Comparison of ENCODE assay signal across 23 cellular contexts in the genomic region with DNA sequence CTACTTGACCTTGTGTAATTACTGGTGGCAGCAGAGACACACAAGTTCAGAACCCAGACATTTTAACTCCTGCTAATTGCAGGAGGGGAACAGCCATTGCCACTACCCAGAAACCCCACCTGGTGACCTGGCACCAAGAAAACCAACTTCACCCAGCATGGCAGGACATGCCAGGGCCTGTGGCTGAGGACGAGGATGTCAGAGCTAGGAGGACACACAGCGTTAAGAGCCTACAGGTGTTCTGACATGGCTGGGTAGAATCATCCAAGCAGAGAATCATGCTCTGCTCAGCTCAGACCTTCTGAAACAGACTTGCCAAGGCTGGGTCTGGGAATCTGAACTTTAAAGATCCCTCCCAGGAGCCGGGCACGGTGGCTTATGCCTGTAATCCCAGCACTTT. TPM values are rescaled to one million over a fixed set of nuclear protein-coding genes. Genes with fewer than 3 reads are reported as not detected.
A peak's percentile ranks its signal among the peaks of the same experiment; 100 is the strongest.
DNase-seq lines count a peak whose midpoint lies in the region; ATAC-seq and TF ChIP-seq lines count a peak whose summit lies in the region.
"Had no signal": no experiment of that assay in that cellular context is flagged by ENCODE, and none has a peak within 500 bp of the region (broad histone marks: within the 10 kb centered on the region; RNA-seq: fewer than 3 reads in every experiment).

No MANE protein-coding gene starts in this region.

- no peak overlapping the region for H2BK20ac ChIP-seq in H9 (ENCODE audit: low read depth, low read length, poor library complexity, severe bottlenecking)

- no peak overlapping the region for H4K5ac ChIP-seq in H9 (ENCODE audit: insufficient read length, low read depth, low read length)

- H3K27me3 ChIP-seq in BLaER1, result no peaks in the 10 kb centered on the region
- H3K27me3 ChIP-seq in Karpas-422 (ENCODE audit: low read length), result no peaks in the 10 kb centered on the region
- no peaks in the 10 kb centered on the region for H3K27me3 ChIP-seq in H9 (ENCODE audit: insufficient read depth, low read length)
- H3K27me3 ChIP-seq: hepatocyte, uterus had no signal

- H4K8ac ChIP-seq in H9 (replicated peaks; ENCODE audit: insufficient read length, low read depth, low read length), result no peak overlapping the region

- no peak overlapping the region for H3K27ac Mint-ChIP-seq in naive B cell
- no peak overlapping the region for H3K27ac Mint-ChIP-seq in H9
- H3K27ac Mint-ChIP-seq: activated CD4-positive, alpha-beta T cell treated with anti-CD3 and anti-CD28 coated beads, Interleukin-2, amount 10 ng/mL, durations not matched to agents 7 days and 5 days had no signal

- peaks cover 44% of the 10 kb centered on the region for H3K4me1 ChIP-seq in BLaER1
- peaks cover 48% of the 10 kb centered on the region for H3K4me1 ChIP-seq in Karpas-422 (ENCODE audit: low read length)
- H3K4me1 ChIP-seq in H9 (ENCODE audit: insufficient read depth, low read length), result peaks cover 4% of the 10 kb centered on the region; the same call in 1 of the 2 replicates
- H3K4me1 ChIP-seq: uterus had no signal

- no peaks in the 10 kb centered on the region for H3K79me1 ChIP-seq in H9 (ENCODE audit: insufficient read depth, low read depth, low read length, poor library complexity, severe bottlenecking)

- H3K9me3 ChIP-seq in BLaER1 (no peaks in the 10 kb centered on the region), Karpas-422 (ENCODE audit: low read length) (no peaks in the 10 kb centered on the region), H9 (ENCODE audit: control insufficient read depth, low read depth, low read length) (no peaks in the 10 kb centered on the region)
- H3K9me3 ChIP-seq: uterus had no signal

- H3K79me2 ChIP-seq in Karpas-422 (ENCODE audit: low read length), result no peaks in the 10 kb centered on the region
- H3K79me2 ChIP-seq in H9 (ENCODE audit: insufficient read depth, low read length), result no peaks in the 10 kb centered on the region

- no peak overlapping the region for H3K4me3 Mint-ChIP-seq in naive B cell
- H3K4me3 Mint-ChIP-seq in H9, result no peak overlapping the region
- H3K4me3 Mint-ChIP-seq: activated CD4-positive, alpha-beta T cell treated with anti-CD3 and anti-CD28 coated beads, Interleukin-2, amount 10 ng/mL, durations not matched to agents 7 days and 5 days; neural crest cell had no signal

- no peak overlapping the region for H3K4me3 ChIP-seq in BLaER1
- H3K4me3 ChIP-seq in Karpas-422 (ENCODE audit: low read length), result peak overlapping the region; percentile 13; the same call in 1 of the 2 replicates
- H3K4me3 ChIP-seq: hepatocyte, uterus had no signal

- H3K23me2 ChIP-seq in H9 (ENCODE audit: insufficient read length, low read depth, low read length, poor library complexity, severe bottlenecking), result no peaks in the 10 kb centered on the region

- H3K4me2 ChIP-seq in BLaER1 (peak overlapping the region; percentile 75), Karpas-422 (ENCODE audit: low read depth, low read length, poor library complexity, severe bottlenecking) (peak overlapping the region; percentile 62), H9 (ENCODE audit: insufficient read depth, insufficient read length, low read length) (no peak overlapping the region)
- H3K4me2 ChIP-seq: hepatocyte had no signal

- H3K27me3 Mint-ChIP-seq in naive B cell (peaks cover 21 to 38% (median 37%) of the 10 kb centered on the region in 3 donors), H9 (ENCODE audit: low read depth) (no peaks in the 10 kb centered on the region)

- CTCF ChIA-PET in RWPE1 (lab: Yijun Ruan, JAX), result no interaction called here

- H3K14ac ChIP-seq in H9 (ENCODE audit: insufficient read depth, low read length), result no peak overlapping the region

- TF ChIP-seq CTCF in RWPE1 (conservative IDR thresholded peaks at IDR 0.05; ENCODE audit: low read depth) (no peak), H9 (conservative IDR thresholded peaks at IDR 0.05) (no peak)

- H3K18ac ChIP-seq in H9 (ENCODE audit: insufficient read length, low read depth, low read length), result no peak overlapping the region

- H3K36me3 Mint-ChIP-seq in naive B cell (no peaks in the 10 kb centered on the region), H9 (ENCODE audit: insufficient read depth in 1 of 3, low read depth in 3 of 3) (no peaks in the 10 kb centered on the region)

- no peak overlapping the region for H2BK120ac ChIP-seq in H9 (ENCODE audit: low read depth, low read length, poor library complexity, severe bottlenecking)

- H4K20me1 ChIP-seq in BLaER1, result no peaks in the 10 kb centered on the region
- no peaks in the 10 kb centered on the region for H4K20me1 ChIP-seq in Karpas-422 (ENCODE audit: insufficient read depth, low read depth, low read length)
- no peaks in the 10 kb centered on the region for H4K20me1 ChIP-seq in H9 (ENCODE audit: control insufficient read depth, insufficient read depth, insufficient read length)

- H3K9ac ChIP-seq in BLaER1 (peak overlapping the region; percentile 65), Karpas-422 (ENCODE audit: low read length) (peak overlapping the region; percentile 55), H9 (ENCODE audit: extremely low read depth, insufficient read length, low read length) (no peak overlapping the region)

- H3K27ac ChIP-seq in BLaER1 (peak overlapping the region; percentile 89), Karpas-422 (ENCODE audit: low read length) (peak overlapping the region; percentile 81), RWPE1 (peak overlapping the region; percentile 69), H9 (ENCODE audit: insufficient read length, low read depth, low read length) (no peak overlapping the region)
- H3K27ac ChIP-seq: hepatocyte, HL-60, uterus had no signal

- no peak overlapping the region for H3K56ac ChIP-seq in H9 (ENCODE audit: insufficient read length, low read depth, low read length)

- no peak overlapping the region for H2BK15ac ChIP-seq in H9 (ENCODE audit: low read depth, low read length)

- H3K36me3 ChIP-seq in BLaER1 (no peaks in the 10 kb centered on the region), Karpas-422 (ENCODE audit: insufficient read depth, low read length) (no peaks in the 10 kb centered on the region)
- H3K36me3 ChIP-seq: uterus had no signal

- DNase-seq in Karpas-422 (peak; percentile 65), RWPE1 (ENCODE audit: low spot score) (no peak), naive B cell (no peak), KG1 (lab: John Stamatoyannopoulos, UW) (no peak), H9 (no peak), NCI-H1930 (lab: John Stamatoyannopoulos, UW) (no peak), HuH-7 (ENCODE audit: low spot score) (no peak)
- DNase-seq: activated CD4-positive, alpha-beta T cell treated with anti-CD3 and anti-CD28 coated beads, Interleukin-2, amount 10 ng/mL, durations not matched to agents 7 days and 5 days; activated CD8-positive, alpha-beta memory T cell treated with anti-CD3 and anti-CD28 coated beads, Interleukin-2, amount 50 U/mL, for 4 hours; activated gamma-delta T cell treated with Interleukin-2 at 50 U/mL for 16 hours; cerebellar nuclear complex; effector CD8-positive, alpha-beta T cell; mesendoderm; MV-4-11; stimulated activated naive CD4-positive, alpha-beta T cell treated with Interleukin-2 at 50 U/mL for 16 hours had no signal

- no CpG with 5 or more reads among the region's 4 CpGs for WGBS in H9 (ENCODE audit: extremely low coverage, insufficient read length, low lambda C conversion rate)

- ATAC-seq in naive B cell (ENCODE audit: low read depth in 2 of 2), result peak; percentile 34 to 37
- ATAC-seq: HCT116 had no signal

- POLR2A ChIA-PET in RWPE1 (lab: Yijun Ruan, JAX; ENCODE audit: low non-redundant PET), result no interaction called here

- no peaks in the 10 kb centered on the region for H3K9me2 ChIP-seq in Karpas-422 (replicated peaks; ENCODE audit: insufficient read depth, low read length)

- no peak overlapping the region for H2BK12ac ChIP-seq in H9 (ENCODE audit: insufficient read length, low read depth, low read length)

- no peak overlapping the region for H2BK5ac ChIP-seq in H9 (ENCODE audit: insufficient read length, low read length)

- H3K4ac ChIP-seq in H9 (ENCODE audit: low read depth, low read length), result no peak overlapping the region

- no peak overlapping the region for H3K23ac ChIP-seq in H9 (ENCODE audit: insufficient read length, low read depth, low read length)

- H2AK5ac ChIP-seq in H9 (ENCODE audit: insufficient read length, low read length), result no peak overlapping the region

- H3K9me3 Mint-ChIP-seq in naive B cell, result no peaks in the 10 kb centered on the region
- H3K9me3 Mint-ChIP-seq in H9, result no peaks in the 10 kb centered on the region
- H3K9me3 Mint-ChIP-seq: activated CD4-positive, alpha-beta T cell treated with anti-CD3 and anti-CD28 coated beads, Interleukin-2, amount 10 ng/mL, durations not matched to agents 7 days and 5 days; neural crest cell had no signal

- H3K4me1 Mint-ChIP-seq in naive B cell, result peaks cover 0 to 9% (median 1%) of the 10 kb centered on the region in 3 donors
- H3K4me1 Mint-ChIP-seq in H9, result peaks cover 7 to 17% of the 10 kb centered on the region in 2 experiments
- H3K4me1 Mint-ChIP-seq: activated CD4-positive, alpha-beta T cell treated with anti-CD3 and anti-CD28 coated beads, Interleukin-2, amount 10 ng/mL, durations not matched to agents 7 days and 5 days; neural crest cell had no signal

- H2AFZ ChIP-seq in Karpas-422 (ENCODE audit: low read length) (peak overlapping the region; percentile 90), H9 (ENCODE audit: low read length) (no peak overlapping the region)
- H2AFZ ChIP-seq: hepatocyte had no signal

- H4K91ac ChIP-seq in H9 (ENCODE audit: insufficient read length, low read depth, low read length), result no peak overlapping the region

- no peak overlapping the region for H3T11ph ChIP-seq in H9 (ENCODE audit: low read length)

RNA-seq across cellular contexts. Expression of gene SPATA12, which starts 11.7 kb away (rescaled TPM):
- total RNA-seq in Karpas-422 (2014; rRNA removed; shearing (Covaris generic); ENCODE audit: low replicate concordance), result 3.2 and 3.9 TPM in 2 replicates
- polyA plus RNA-seq in naive B cell (ENCODE audit: low read depth in 6 of 6), result not detected
- 0.11 and 0.22 TPM in 2 replicates for total RNA-seq in H9 (2021)
- total RNA-seq: activated CD4-positive, alpha-beta T cell treated with anti-CD3 and anti-CD28 coated beads, Interleukin-2, amount 10 ng/mL, durations not matched to agents 7 days and 5 days; G401; neural crest cell; Right ventricle myocardium inferior had no signal
